Comparison of ENCODE assay signal across 9 cellular contexts in the genomic region with DNA sequence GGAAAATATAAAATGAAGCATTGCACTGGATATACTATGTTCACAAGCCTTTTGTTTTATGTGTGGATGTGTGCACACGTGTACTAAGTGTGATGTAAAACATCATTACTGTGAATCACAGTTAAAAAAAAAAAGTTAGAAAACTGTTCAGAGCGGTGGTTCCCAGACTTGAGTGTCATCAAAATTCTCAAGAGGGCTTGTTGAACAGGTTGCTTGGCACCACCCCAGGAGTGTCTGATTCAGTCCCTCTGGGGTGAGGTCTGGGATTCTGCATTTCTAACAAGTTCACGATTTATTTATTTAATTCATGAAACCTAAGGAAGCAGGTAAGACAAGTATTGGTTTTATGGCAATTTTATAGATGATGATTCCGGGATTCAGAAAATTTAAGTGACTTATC. TPM values are rescaled to one million over a fixed set of nuclear protein-coding genes. Genes with fewer than 3 reads are reported as not detected.
DNase-seq lines count a peak whose midpoint lies in the region; ATAC-seq, FAIRE-seq and TF ChIP-seq lines count a peak whose summit lies in the region.
"Had no signal": no experiment of that assay in that cellular context is flagged by ENCODE, and none has a peak within 500 bp of the region (broad histone marks: within the 10 kb centered on the region; RNA-seq: fewer than 3 reads in every experiment).

No MANE protein-coding gene starts in this region.

- H3K27ac ChIP-seq in K562 (ENCODE audit: extremely low read depth, low read depth, low read length) (no peak overlapping the region), neural progenitor cell (no peak overlapping the region), esophagus muscularis mucosa (replicated peaks in 1 of 4) (no peak overlapping the region)

- CTCF ChIA-PET in K562 (lab: Yijun Ruan, JAX; ENCODE audit: low intra/inter-chr PET ratio), result interaction anchor here (0.6 kb wide), 1 partner anchor 168 kb away, joined by 3 read pairs; no protein-coding TSS in a partner anchor

- H3K79me2 ChIP-seq in K562 (ENCODE audit: control insufficient read depth, insufficient read depth, low read length) (peaks cover 51% of the 10 kb centered on the region), neural progenitor cell (ENCODE audit: low read depth) (peaks cover 68% of the 10 kb centered on the region)

- TF ChIP-seq POLR2A in K562 (conservative IDR thresholded peaks at IDR 0.05), result no peak
- no peak for TF ChIP-seq POLR2A in GM12892 (IDR thresholded peaks at IDR 0.05; ENCODE audit: low read depth, low read length)
- no peak for TF ChIP-seq POLR2A in esophagus muscularis mucosa (IDR thresholded peaks at IDR 0.05; ENCODE audit: low read depth)

- FAIRE-seq in K562 (lab: Jason Lieb, UNC) (peak; percentile 55), GM12892 (lab: Jason Lieb, UNC) (no peak)

- H3K4me2 ChIP-seq in K562 (ENCODE audit: insufficient read depth, low read length) (peak overlapping the region; percentile 94; the same call in 1 of the 2 replicates), neural progenitor cell (peak overlapping the region; percentile 91)

- H3F3A ChIP-seq in neural progenitor cell (ENCODE audit: low read depth), result peaks cover 4% of the 10 kb centered on the region

- H3K27me3 Mint-ChIP-seq in neural progenitor cell (ENCODE audit: insufficient read depth, low read depth), result peaks cover 7% of the 10 kb centered on the region

- no peak for TF ChIP-seq RAD21 in K562 (CRISPR knock-in tag; conservative IDR thresholded peaks at IDR 0.05 in 1 of 2, IDR thresholded peaks at IDR 0.05 in 1 of 2)

- H3K4me3 ChIP-seq in K562, result no peak overlapping the region; the same call in 1 of the 2 replicates
- H3K4me3 ChIP-seq in neural progenitor cell, result peak overlapping the region; percentile 72
- H3K4me3 ChIP-seq in esophagus muscularis mucosa, result no peak overlapping the region

- H3K36me3 ChIP-seq in K562 (ENCODE audit: control insufficient read depth, insufficient read depth, low read length) (peaks cover 50% of the 10 kb centered on the region), neural progenitor cell (peaks cover 21% of the 10 kb centered on the region), esophagus muscularis mucosa (no peaks in the 10 kb centered on the region)

- no peak for TF ChIP-seq EP300 in K562 (IDR thresholded peaks at IDR 0.05; ENCODE audit: low read length)
- no peak for TF ChIP-seq EP300 in esophagus muscularis mucosa (IDR thresholded peaks at IDR 0.05)

- 28% methylated on average over 4 of the region's 4 CpGs for WGBS in K562 (ENCODE audit: insufficient coverage, low coverage, missing lambda C conversion rate)
- WGBS in esophagus muscularis mucosa, result 60% methylated on average over 4 of the region's 4 CpGs

- H3K27me3 ChIP-seq in K562 (ENCODE audit: control insufficient read depth in 2 of 2, insufficient read depth in 2 of 2, low read length in 2 of 2) (no peaks in the 10 kb centered on the region), neural progenitor cell (no peaks in the 10 kb centered on the region), esophagus muscularis mucosa (peaks cover 0 to 4% (median 0%) of the 10 kb centered on the region in 4 donors)

- H3K4me1 ChIP-seq in K562 (replicated peaks in 1 of 2; ENCODE audit: control insufficient read depth in 2 of 2, insufficient read depth in 2 of 2, low read length in 2 of 2), result peaks cover 0 to 8% of the 10 kb centered on the region in 2 experiments; a peak in 1 of 5 replicates
- peaks cover 32% of the 10 kb centered on the region for H3K4me1 ChIP-seq in neural progenitor cell
- H3K4me1 ChIP-seq in esophagus muscularis mucosa, result peaks cover 11 to 19% (median 18%) of the 10 kb centered on the region in 4 donors

- in situ Hi-C loops in K562 (cut with MboI), result no loop called here

- intact Hi-C loops in K562 (cut with micrococcal nuclease) (loop anchor here (10.0 kb wide), 1 partner anchor 467 kb away; no protein-coding TSS in a partner anchor), esophagus muscularis mucosa (cut with DNase I) (loop anchor here (5.0 kb wide), 1 partner anchor 80 kb away; no protein-coding TSS in a partner anchor)

- no peaks in the 10 kb centered on the region for H3K9me3 Mint-ChIP-seq in neural progenitor cell

- peaks cover 24% of the 10 kb centered on the region for H3K36me3 Mint-ChIP-seq in neural progenitor cell

- H3K9me1 ChIP-seq in K562 (ENCODE audit: control insufficient read depth, insufficient read depth, low read length), result no peaks in the 10 kb centered on the region

- H3K9ac ChIP-seq in K562 (ENCODE audit: insufficient read depth in 1 of 2, low read depth in 2 of 2, low read length in 2 of 2), result peak overlapping the region in 1 of 2 experiments; percentile 92; a peak in 2 of 4 replicates
- H3K9ac ChIP-seq in neural progenitor cell, result no peak overlapping the region

- no peak for TF ChIP-seq CTCF in K562 (IDR thresholded peaks at IDR 0.05 in 2 of 3, conservative IDR thresholded peaks at IDR 0.05 in 1 of 3; ENCODE audit: insufficient read depth in 2 of 3, low read depth in 1 of 3, low read length in 3 of 3)
- no peak for TF ChIP-seq CTCF in neural progenitor cell (IDR thresholded peaks at IDR 0.05)
- TF ChIP-seq CTCF in esophagus muscularis mucosa (IDR thresholded peaks at IDR 0.05), result no peak

- POLR2A ChIA-PET in K562 (lab: Yijun Ruan, JAX), result interaction anchor here (0.7 to 2.4 kb wide), 3 partner anchors 7 to 16 kb away, joined by 3 to 15 read pairs (median 3); no protein-coding TSS in a partner anchor

- peak overlapping the region; percentile 97 for H3K4me3 Mint-ChIP-seq in neural progenitor cell

- no TSS peak for BruUV-seq in K562 (replicated peaks; lab: Mats Ljungman, UMichigan)

- ATAC-seq in K562 (no peak), HG03025 (IDR thresholded peaks at IDR 0.05; ENCODE audit: low FRiP score, unreplicated experiment) (no peak)

- no peaks in the 10 kb centered on the region for H3K9me3 ChIP-seq in K562 (replicated peaks; ENCODE audit: control insufficient read depth, insufficient read depth, low read depth, low read length)
- H3K9me3 ChIP-seq in neural progenitor cell (ENCODE audit: low read depth), result no peaks in the 10 kb centered on the region
- no peaks in the 10 kb centered on the region for H3K9me3 ChIP-seq in esophagus muscularis mucosa

- H4K20me1 ChIP-seq in K562 (replicated peaks; ENCODE audit: control insufficient read depth, insufficient read depth, low read length) (no peaks in the 10 kb centered on the region), neural progenitor cell (ENCODE audit: low read depth) (peaks cover 45% of the 10 kb centered on the region)

- no peak overlapping the region for H3K27ac Mint-ChIP-seq in neural progenitor cell

- H2AFZ ChIP-seq in K562 (ENCODE audit: low read depth, low read length) (no peak overlapping the region), neural progenitor cell (replicated peaks) (no peak overlapping the region)

- H3K4me1 Mint-ChIP-seq in neural progenitor cell, result peaks cover 34% of the 10 kb centered on the region

- DNase-seq in NCI-H748 (lab: John Stamatoyannopoulos, UW; ENCODE audit: unreplicated experiment), result peak; percentile 29
- DNase-seq in NCI-H748 treated with DMSO at 0.1 percent for 48 hours (lab: John Stamatoyannopoulos, UW), result no peak
- peak; percentile 38 for DNase-seq in NCI-H1092 treated with DMSO at 0.1 percent for 48 hours (lab: John Stamatoyannopoulos, UW)
- DNase-seq in K562 (ENCODE audit: extremely low read depth in 1 of 4, low spot score in 3 of 4), result peak in 1 of 4 experiments; percentile 9
- DNase-seq in neural progenitor cell (ENCODE audit: low spot score), result no peak
- no peak for DNase-seq in GM12892 (ENCODE audit: insufficient read length)
- no peak for DNase-seq in esophagus muscularis mucosa (ENCODE audit: extremely low spot score)
- DNase-seq: GOT3 had no signal

TF ChIP-seq in K562, 482 proteins besides CTCF, POLR2A, EP300 and RAD21:
- TF ChIP-seq ZNF140 (CRISPR knock-in tag; IDR thresholded peaks at IDR 0.05), result no peak
- no peak for TF ChIP-seq ZNF280B (CRISPR knock-in tag; IDR thresholded peaks at IDR 0.05)

RNA-seq across cellular contexts. Expression of gene CENPU, which starts 1.8 kb away (rescaled TPM):
- total RNA-seq in K562 (2011; cell fraction: chromatin; rRNA removed; ENCODE audit: low replicate concordance), result 22.8 and 65.9 TPM in 2 replicates
- total RNA-seq in K562 (2011; cell fraction: nucleolus; rRNA removed), result 11.3 and 12.8 TPM in 2 replicates
- total RNA-seq in K562 (2011; cell fraction: nucleoplasm; rRNA removed), result 24.1 and 26.8 TPM in 2 replicates
- 44.8 and 65.5 TPM in 2 replicates for total RNA-seq in K562 (2014; rRNA removed)
- 97.0 and 120 TPM in 2 replicates for total RNA-seq in K562 (2014; rRNA removed; fragmentation: Illumina TruSeq; extraction: Trizol)
- total RNA-seq in K562 (2015; rRNA removed; fragmentation: Illumina TruSeq; extraction: Trizol), result 80.7 and 85.8 TPM in 2 replicates
- 61.5 and 65.3 TPM in 2 replicates for total RNA-seq in K562 (2021)
- 85.2 and 98.7 TPM in 2 replicates for polyA plus RNA-seq in K562 (2011; rRNA removed)
- polyA plus RNA-seq in K562 (2011; cell fraction: cytosol; rRNA removed), result 6.5 and 18.3 TPM in 2 replicates
- 32.3 and 51.0 TPM in 2 replicates for polyA plus RNA-seq in K562 (2011; cell fraction: nucleus; rRNA removed)
- polyA plus RNA-seq in K562 (2012), result 46.9 and 78.6 TPM in 2 replicates
- polyA plus RNA-seq in K562 (2014; fragmentation: Illumina TruSeq; extraction: Trizol), result 83.0 and 95.8 TPM in 2 replicates
- 10 to 100 TPM; 39.4 to 53.7 TPM for polyA plus RNA-seq in K562 (2014; fragmentation: Nextera tagmentation; extraction: Ambion mirVana)
- polyA plus RNA-seq in K562 (2014; rRNA removed), result 74.3 and 84.3 TPM in 2 replicates
- 47.8 and 60.0 TPM in 2 replicates for polyA minus RNA-seq in K562 (2011; rRNA and poly(A)+ RNA removed)
- 18.9 and 22.0 TPM in 2 replicates for polyA minus RNA-seq in K562 (2011; cell fraction: cytosol; rRNA and poly(A)+ RNA removed)
- polyA minus RNA-seq in K562 (2011; cell fraction: nucleus; rRNA and poly(A)+ RNA removed), result 15.9 and 31.9 TPM in 2 replicates
- 154 and 229 TPM in 2 replicates for total RNA-seq in neural progenitor cell (ENCODE audit: low replicate concordance)
- 31.7 TPM for polyA plus RNA-seq in GM12892 (2012; ENCODE audit: missing spikeins)
- 1 to 10 TPM in 1 of 4 donors, under 1 TPM in 3; 0.34 to 1.3 (median 0.74) TPM for total RNA-seq in esophagus muscularis mucosa

Comparison
In these comparisons a context has a peak if more than half of its experiments do, and no peak if none do; other contexts are left out.
1. DNase-seq: peak in NCI-H748 (single experiment) and NCI-H1092 treated with DMSO at 0.1 percent for 48 hours (single experiment); none in NCI-H748 treated with DMSO at 0.1 percent for 48 hours (single experiment), neural progenitor cell (single experiment), GM12892 (single experiment) and esophagus muscularis mucosa (single experiment).
2. RNA of gene CENPU, which starts 1.8 kb away (total RNA-seq): 154 to 229 TPM in neural progenitor cell and 11.3 to 120 TPM in K562; 0.34 to 1.3 TPM in esophagus muscularis mucosa; every median in the first group is over 4 times any median in the second.